ENCODE assay signal across 11 cellular contexts in genomic region chr10:122140477-122140902, GRCh38.
DNase-seq lines count a peak whose midpoint lies in the region; ATAC-seq and TF ChIP-seq lines count a peak whose summit lies in the region.
"Had no signal": no experiment of that assay in that cellular context is flagged by ENCODE, and none has a peak within 500 bp of the region (broad histone marks: within the 10 kb centered on the region; RNA-seq: fewer than 3 reads in every experiment).

No MANE protein-coding gene starts in this region.

- POLR2A ChIA-PET in PC-3 (lab: Charles Lee; ENCODE audit: unreplicated experiment), result no interaction called here

- peak; percentile 36 for DNase-seq in AG20443 (ENCODE audit: low spot score)
- DNase-seq in PC-3, result peak; percentile 41
- peak; percentile 68 for DNase-seq in epithelial cell of proximal tubule (ENCODE audit: low read depth)
- DNase-seq in neural crest cell (ENCODE audit: low read depth, low spot score), result no peak
- DNase-seq in NCI-H2171 treated with DMSO at 0.1 percent for 48 hours (lab: John Stamatoyannopoulos, UW), result no peak
- no peak for DNase-seq in GM13976 (ENCODE audit: low spot score)
- DNase-seq: activated CD4-positive, CD25-positive, alpha-beta regulatory T cell treated with anti-CD3 and anti-CD28 coated beads, Interleukin-2, amount 50 U/mL, for 72 hours; COR-L47; NCI-H526 had no signal

- in situ Hi-C loops in GM13976 (cut with MboI; ENCODE audit: low sequenced_read_pairs, unreplicated experiment), result no loop called here

- H3K79me2 ChIP-seq in PC-3 (ENCODE audit: low read length), result peaks cover 59% of the 10 kb centered on the region

- no peaks in the 10 kb centered on the region for H3K9me2 ChIP-seq in PC-3 (replicated peaks; ENCODE audit: low read length)

- no peak; the same call in 1 of the 2 replicates for TF ChIP-seq CTCF in PC-3 (conservative IDR thresholded peaks at IDR 0.05; ENCODE audit: low read depth, low read length)
- no peak for TF ChIP-seq CTCF in epithelial cell of proximal tubule (conservative IDR thresholded peaks at IDR 0.05; ENCODE audit: low read depth, low read length)
- no peak for TF ChIP-seq CTCF in neural crest cell (conservative IDR thresholded peaks at IDR 0.05)
- TF ChIP-seq CTCF in GM13976 (IDR thresholded peaks at IDR 0.05; ENCODE audit: borderline replicate concordance, control extremely low read depth, extremely low read depth, insufficient read depth, missing control alignments), result no peak

- peaks cover 4% of the 10 kb centered on the region for H3F3A ChIP-seq in PC-3 (ENCODE audit: low read length, unreplicated experiment)

- BruUV-seq in PC-3 (replicated peaks; lab: Mats Ljungman, UMichigan), result no TSS peak

- peak overlapping the region; percentile 96 for H3K9ac ChIP-seq in PC-3 (ENCODE audit: low read length)

- H3K27ac Mint-ChIP-seq in neural crest cell (ENCODE audit: unreplicated experiment), result peak overlapping the region; percentile 81

- H3K27ac ChIP-seq in PC-3 (ENCODE audit: low read length), result peak overlapping the region; percentile 99

- no peak overlapping the region for H2AFZ ChIP-seq in PC-3 (ENCODE audit: low read length)

- H3K4me3 Mint-ChIP-seq in neural crest cell, result no peak overlapping the region

- H3K36me3 ChIP-seq in PC-3 (ENCODE audit: low read depth, low read length), result peaks cover 16% of the 10 kb centered on the region

- H3K27me3 Mint-ChIP-seq in neural crest cell (ENCODE audit: low read depth), result no peaks in the 10 kb centered on the region

- H3K36me3 Mint-ChIP-seq in neural crest cell (ENCODE audit: low read depth), result peaks cover 10% of the 10 kb centered on the region

- H3K4me1 ChIP-seq in PC-3 (ENCODE audit: insufficient read depth, low read length), result peaks cover 46% of the 10 kb centered on the region

- no peaks in the 10 kb centered on the region for H3K9me3 ChIP-seq in PC-3 (ENCODE audit: low read length)

- intact Hi-C loops in PC-3 (cut with micrococcal nuclease), result loop anchor here (2.0 to 5.0 kb wide), 3 partner anchors 28 to 97 kb away; no protein-coding TSS in a partner anchor

- H3K4me2 ChIP-seq in PC-3 (ENCODE audit: low read length), result peak overlapping the region; percentile 75

- H3K4me3 ChIP-seq in PC-3 (ENCODE audit: low read length) (peak overlapping the region; percentile 35), epithelial cell of proximal tubule (ENCODE audit: low read depth, low read length) (no peak overlapping the region)

- H3K27me3 ChIP-seq in PC-3 (ENCODE audit: low read length), result no peaks in the 10 kb centered on the region

- H3K9me3 Mint-ChIP-seq in neural crest cell, result peaks cover 4% of the 10 kb centered on the region

- CTCF ChIA-PET in PC-3 (lab: Charles Lee), result interaction anchor here (0.6 to 2.1 kb wide), 2 partner anchors 27 to 59 kb away, joined by 3 to 11 read pairs; no protein-coding TSS in a partner anchor

- H4K20me1 ChIP-seq in PC-3 (ENCODE audit: low read length), result no peaks in the 10 kb centered on the region

- H3K4me1 Mint-ChIP-seq in neural crest cell, result peaks cover 36% of the 10 kb centered on the region

- ATAC-seq in PC-3 (peak; percentile 42), HG03139 (IDR thresholded peaks at IDR 0.05; ENCODE audit: unreplicated experiment) (no peak), HG02885 (IDR thresholded peaks at IDR 0.05; ENCODE audit: poor library complexity, unreplicated experiment) (no peak)

Comparison
In these comparisons a context has a peak if more than half of its experiments do, and no peak if none do; other contexts are left out.
1. DNase-seq: peak in AG20443 (single experiment), PC-3 (single experiment) and epithelial cell of proximal tubule (single experiment); none in neural crest cell (single experiment), NCI-H2171 treated with DMSO at 0.1 percent for 48 hours (single experiment) and GM13976 (single experiment).